Comparison of ENCODE assay signal across 18 cellular contexts in genomic region chr1:241924080-241924808, GRCh38. TPM values are rescaled to one million over a fixed set of nuclear protein-coding genes. Genes with fewer than 3 reads are reported as not detected.
DNase-seq lines count a peak whose midpoint lies in the region; ATAC-seq, FAIRE-seq and TF ChIP-seq lines count a peak whose summit lies in the region.
"Had no signal": no experiment of that assay in that cellular context is flagged by ENCODE, and none has a peak within 500 bp of the region (broad histone marks: within the 10 kb centered on the region; RNA-seq: fewer than 3 reads in every experiment).

No MANE protein-coding gene starts in this region.

- no peak overlapping the region for H3K4me2 ChIP-seq in HepG2 (ENCODE audit: low read depth, low read length)
- no peak overlapping the region for H3K4me2 ChIP-seq in SK-N-SH
- H3K4me2 ChIP-seq: BLaER1 treated with 17β-estradiol and CSF1 and Interleukin-3, amounts not matched to agents 10 nM and 100 nM had no signal

- FAIRE-seq in HepG2 (lab: Jason Lieb, UNC) = no peak
- FAIRE-seq: GM12891, HTR-8/SVneo had no signal

- ATAC-seq in HepG2 = peak; percentile 64
- no peak for ATAC-seq in right lobe of liver
- no peak for ATAC-seq in HG03039 (IDR thresholded peaks at IDR 0.05; ENCODE audit: unreplicated experiment)
- ATAC-seq in sciatic nerve = no peak

- H3K79me2 ChIP-seq in HepG2 (ENCODE audit: insufficient read depth, low read length) = no peaks in the 10 kb centered on the region
- no peaks in the 10 kb centered on the region for H3K79me2 ChIP-seq in SK-N-SH (ENCODE audit: insufficient read depth)

- peak; percentile 33 for DNase-seq in HepG2 (ENCODE audit: low spot score)
- DNase-seq in right lobe of liver = no peak
- peak; percentile 17 for DNase-seq in epithelial cell of esophagus (ENCODE audit: low read depth)
- DNase-seq in mesenteric fat pad (ENCODE audit: low spot score) = peak; percentile 11
- DNase-seq in Peyer's patch = no peak
- DNase-seq in SK-N-SH = no peak
- no peak for DNase-seq in sciatic nerve (ENCODE audit: low spot score)
- DNase-seq: 8988T; ACHN; CD4-positive, CD25-positive, alpha-beta regulatory T cell; DMS 273 treated with DMSO at 0.1 percent for 48 hours; GOT3; H9 had no signal

- no peak for TF ChIP-seq POLR2A in HepG2 (IDR thresholded peaks at IDR 0.05; ENCODE audit: insufficient read depth in 1 of 2, low read depth in 2 of 2, low read length in 2 of 2)
- TF ChIP-seq POLR2A in right lobe of liver (IDR thresholded peaks at IDR 0.05) = no peak
- no peak for TF ChIP-seq POLR2A in Peyer's patch (IDR thresholded peaks at IDR 0.05)

- H3K4me3 ChIP-seq in HepG2 (replicated peaks in 1 of 3; ENCODE audit: insufficient read depth in 1 of 3, low read depth in 2 of 3, low read length in 3 of 3) = no peak overlapping the region
- H3K4me3 ChIP-seq in right lobe of liver = no peak overlapping the region
- H3K4me3 ChIP-seq in epithelial cell of esophagus (ENCODE audit: low read length) = no peak overlapping the region
- H3K4me3 ChIP-seq in Peyer's patch = no peak overlapping the region
- H3K4me3 ChIP-seq in SK-N-SH (ENCODE audit: low read depth in 2 of 2, low read length in 1 of 2) = no peak overlapping the region
- H3K4me3 ChIP-seq: BLaER1 treated with 17β-estradiol and CSF1 and Interleukin-3, amounts not matched to agents 10 nM and 100 nM had no signal

- no peak for TF ChIP-seq EP300 in HepG2 (IDR thresholded peaks at IDR 0.05; ENCODE audit: low read depth in 2 of 2, low read length in 2 of 2)
- TF ChIP-seq EP300 in HepG2 (CRISPR knock-in tag; IDR thresholded peaks at IDR 0.05; ENCODE audit: borderline replicate concordance) = no peak
- no peak for TF ChIP-seq EP300 in SK-N-SH (IDR thresholded peaks at IDR 0.05; ENCODE audit: borderline replicate concordance in 1 of 2, low read depth in 1 of 2, low read length in 1 of 2)

- H3K9me2 ChIP-seq in SK-N-SH = no peaks in the 10 kb centered on the region

- H3K4me1 ChIP-seq in HepG2 (ENCODE audit: insufficient read depth, low read length) (peaks cover 18% of the 10 kb centered on the region), right lobe of liver (peaks cover 0 to 4% (median 0%) of the 10 kb centered on the region in 4 donors), Peyer's patch (no peaks in the 10 kb centered on the region), SK-N-SH (ENCODE audit: control insufficient read depth in 1 of 2, insufficient read depth in 2 of 2, low read depth in 1 of 2, low read length in 1 of 2) (no peaks in the 10 kb centered on the region)

- intact Hi-C loops in HepG2 (cut with micrococcal nuclease; ENCODE audit: unreplicated experiment) = no loop called here
- intact Hi-C loops in right lobe of liver (cut with DNase I) = no loop called here
- intact Hi-C loops in sciatic nerve (cut with DNase I) = no loop called here

- BruUV-seq in HepG2 (replicated peaks; lab: Mats Ljungman, UMichigan) = no TSS peak

- no peak for TF ChIP-seq CTCF in HepG2 (CRISPR knock-in tag; IDR thresholded peaks at IDR 0.05)
- TF ChIP-seq CTCF in right lobe of liver (IDR thresholded peaks at IDR 0.05) = no peak
- TF ChIP-seq CTCF in epithelial cell of esophagus (IDR thresholded peaks at IDR 0.05; ENCODE audit: insufficient read depth, low read depth, low read length, missing control alignments) = no peak
- no peak for TF ChIP-seq CTCF in Peyer's patch (IDR thresholded peaks at IDR 0.05)
- no peak for TF ChIP-seq CTCF in SK-N-SH (IDR thresholded peaks at IDR 0.05)

- H2AFZ ChIP-seq in HepG2 (ENCODE audit: low read length) (no peak overlapping the region), SK-N-SH (ENCODE audit: low read depth) (no peak overlapping the region)

- TF ChIP-seq RAD21 in HepG2 (CRISPR knock-in tag; IDR thresholded peaks at IDR 0.05) (no peak), SK-N-SH (IDR thresholded peaks at IDR 0.05; ENCODE audit: low read length) (no peak)

- H3F3A ChIP-seq in SK-N-SH (replicated peaks; ENCODE audit: insufficient read depth) = no peaks in the 10 kb centered on the region

- CTCF ChIA-PET in HepG2 (lab: Yijun Ruan, JAX; ENCODE audit: low intra/inter-chr PET ratio, low total read pairs) (no interaction called here), SK-N-SH (lab: Yijun Ruan, JAX) (interaction anchor here (1.0 kb wide), 1 partner anchor 28 kb away, joined by 3 read pairs; no protein-coding TSS in a partner anchor)

- H3K27me3 ChIP-seq in HepG2 (ENCODE audit: control insufficient read depth in 1 of 2, insufficient read depth in 2 of 2, low read length in 2 of 2) (no peaks in the 10 kb centered on the region), right lobe of liver (no peaks in the 10 kb centered on the region), Peyer's patch (no peaks in the 10 kb centered on the region), SK-N-SH (ENCODE audit: insufficient read depth) (no peaks in the 10 kb centered on the region)
- H3K27me3 ChIP-seq: BLaER1 treated with 17β-estradiol and CSF1 and Interleukin-3, amounts not matched to agents 10 nM and 100 nM had no signal

- no peaks in the 10 kb centered on the region for H3K9me3 ChIP-seq in HepG2 (ENCODE audit: low read length)
- no peaks in the 10 kb centered on the region for H3K9me3 ChIP-seq in right lobe of liver
- no peaks in the 10 kb centered on the region for H3K9me3 ChIP-seq in Peyer's patch
- H3K9me3 ChIP-seq in SK-N-SH = no peaks in the 10 kb centered on the region
- H3K9me3 ChIP-seq: BLaER1 treated with 17β-estradiol and CSF1 and Interleukin-3, amounts not matched to agents 10 nM and 100 nM had no signal

- H3K36me3 ChIP-seq in HepG2 (replicated peaks in 1 of 2; ENCODE audit: control insufficient read depth in 1 of 2, insufficient read depth in 2 of 2, low read length in 2 of 2) (no peaks in the 10 kb centered on the region), right lobe of liver (no peaks in the 10 kb centered on the region), Peyer's patch (no peaks in the 10 kb centered on the region), SK-N-SH (replicated peaks in 1 of 2; ENCODE audit: control insufficient read depth in 1 of 2, insufficient read depth in 2 of 2, low read length in 1 of 2) (no peaks in the 10 kb centered on the region)
- H3K36me3 ChIP-seq: BLaER1 treated with 17β-estradiol and CSF1 and Interleukin-3, amounts not matched to agents 10 nM and 100 nM had no signal

- H3K9ac ChIP-seq in HepG2 (ENCODE audit: insufficient read depth, low read depth, low read length) (no peak overlapping the region), SK-N-SH (no peak overlapping the region)
- H3K9ac ChIP-seq: BLaER1 treated with 17β-estradiol and CSF1 and Interleukin-3, amounts not matched to agents 10 nM and 100 nM had no signal

- POLR2A ChIA-PET in HepG2 (lab: Yijun Ruan, JAX) = no interaction called here
- POLR2A ChIA-PET in SK-N-SH (lab: Yijun Ruan, JAX) = no interaction called here

- 40% methylated on average over 10 of the region's 10 CpGs for WGBS in HepG2 (ENCODE audit: low lambda C conversion rate)
- 77% methylated on average over 10 of the region's 10 CpGs for WGBS in right lobe of liver (ENCODE audit: insufficient coverage, low coverage, low lambda C conversion rate, missing lambda C conversion rate)
- WGBS in SK-N-SH (ENCODE audit: low lambda C conversion rate) = 84% methylated on average over 10 of the region's 10 CpGs

- H3K27ac ChIP-seq in HepG2 (ENCODE audit: extremely low read length, insufficient read depth, low read length) = no peak overlapping the region
- H3K27ac ChIP-seq in right lobe of liver = no peak overlapping the region
- no peak overlapping the region for H3K27ac ChIP-seq in Peyer's patch
- H3K27ac ChIP-seq in SK-N-SH (ENCODE audit: low read depth in 2 of 2, low read length in 1 of 2) = no peak overlapping the region
- H3K27ac ChIP-seq: BLaER1 treated with 17β-estradiol and CSF1 and Interleukin-3, amounts not matched to agents 10 nM and 100 nM had no signal

- in situ Hi-C loops in HepG2 (cut with HindIII; ENCODE audit: extremely low pct_ligation_motif_present, low pct_unique_long_range_greater_than_20kb) = no loop called here

- H4K20me1 ChIP-seq in HepG2 (ENCODE audit: insufficient read depth, low read length) (no peaks in the 10 kb centered on the region), SK-N-SH (ENCODE audit: insufficient read depth) (no peaks in the 10 kb centered on the region)
- H4K20me1 ChIP-seq: BLaER1 treated with 17β-estradiol and CSF1 and Interleukin-3, amounts not matched to agents 10 nM and 100 nM had no signal

TF ChIP-seq in HepG2, 621 proteins besides CTCF, POLR2A, EP300 and RAD21 (continues in another document):
- TF ChIP-seq SALL1 (CRISPR knock-in tag; IDR thresholded peaks at IDR 0.05) = peak; percentile 26; the same call in 1 of the 2 replicates
- TF ChIP-seq ONECUT2 (CRISPR knock-in tag; IDR thresholded peaks at IDR 0.05) = no peak

TF ChIP-seq in SK-N-SH, 30 proteins besides CTCF, POLR2A, EP300 and RAD21 (continues in another document):
- no peak for TF ChIP-seq SMC3 (IDR thresholded peaks at IDR 0.05; ENCODE audit: low read depth, low read length)

RNA-seq across cellular contexts. Expression of gene BECN2, which starts 33.3 kb away (rescaled TPM):
- total RNA-seq in HepG2 (2016; rRNA removed; fragmentation: Illumina TruSeq; extraction: Trizol) = not detected in 2 replicates
- not detected in 2 replicates for total RNA-seq in HepG2 (2016; cell fraction: cytosol; rRNA removed; fragmentation: Illumina TruSeq; extraction: Trizol; ENCODE audit: low read depth)
- not detected in 2 replicates for total RNA-seq in HepG2 (2016; cell fraction: insoluble cytoplasmic fraction; rRNA removed; fragmentation: Illumina TruSeq; extraction: Trizol)
- total RNA-seq in HepG2 (2016; cell fraction: membrane; rRNA removed; fragmentation: Illumina TruSeq; extraction: Trizol) = not detected in 2 replicates
- not detected in 2 replicates for total RNA-seq in HepG2 (2016; cell fraction: nucleus; rRNA removed; fragmentation: Illumina TruSeq; extraction: Trizol)
- polyA plus RNA-seq in HepG2 (2011; rRNA removed) = 0.07 TPM in 1 of 2 replicates, not detected in the other
- polyA plus RNA-seq in HepG2 (2011; cell fraction: cytosol; rRNA removed) = not detected in 2 replicates
- not detected in 2 replicates for polyA plus RNA-seq in HepG2 (2011; cell fraction: nucleus; rRNA removed)
- polyA plus RNA-seq in HepG2 (2012) = not detected in 2 replicates
- not detected in 2 replicates for polyA plus RNA-seq in HepG2 (2016; cell fraction: cytosol; fragmentation: Illumina TruSeq; extraction: Trizol; ENCODE audit: low read depth)
- polyA plus RNA-seq in HepG2 (2016; cell fraction: insoluble cytoplasmic fraction; fragmentation: Illumina TruSeq; extraction: Trizol; ENCODE audit: low read depth) = not detected in 2 replicates
- polyA plus RNA-seq in HepG2 (2016; cell fraction: membrane; fragmentation: Illumina TruSeq; extraction: Trizol; ENCODE audit: low read depth) = not detected in 2 replicates
- polyA plus RNA-seq in HepG2 (2016; cell fraction: nucleus; fragmentation: Illumina TruSeq; extraction: Trizol; ENCODE audit: insufficient read depth, low read depth) = not detected in 2 replicates
- 0.19 TPM in 1 of 2 replicates, not detected in the other for polyA minus RNA-seq in HepG2 (2011; rRNA and poly(A)+ RNA removed; ENCODE audit: low replicate concordance)
- polyA minus RNA-seq in HepG2 (2011; cell fraction: cytosol; rRNA and poly(A)+ RNA removed) = not detected in 2 replicates
- polyA minus RNA-seq in HepG2 (2011; cell fraction: nucleus; rRNA and poly(A)+ RNA removed) = not detected in 2 replicates
- total RNA-seq in right lobe of liver = not detected
- not detected for total RNA-seq in mesenteric fat pad
- total RNA-seq in Peyer's patch = not detected
- not detected in 2 replicates for polyA plus RNA-seq in SK-N-SH (2012; rRNA removed)
- not detected in 2 replicates for polyA plus RNA-seq in SK-N-SH (2012; cell fraction: cytosol; rRNA removed)
- polyA plus RNA-seq in SK-N-SH (2012; cell fraction: nucleus; rRNA removed) = not detected in 2 replicates
- not detected for total RNA-seq in sciatic nerve
- total RNA-seq: CD4-positive, CD25-positive, alpha-beta regulatory T cell; G401; H9 had no signal
- polyA plus RNA-seq: CD4-positive, CD25-positive, alpha-beta regulatory T cell had no signal

Comparison
In these comparisons a context has a peak if more than half of its experiments do, and no peak if none do; other contexts are left out.
1. DNase-seq: peak in HepG2 (single experiment), epithelial cell of esophagus (single experiment) and mesenteric fat pad (single experiment); none in right lobe of liver (0 of 3), Peyer's patch (0 of 3), SK-N-SH (single experiment) and sciatic nerve (single experiment).
2. Of the 25 proteins assayed by ChIP-seq in both HepG2 and SK-N-SH: peak only in HepG2: FOSL2; only in SK-N-SH: none; in both: none; in neither: 24.